8 cellular contexts compared by ENCODE assay signal in genomic region chr10:97686962-97687784, GRCh38. TPM values are rescaled to one million over a fixed set of nuclear protein-coding genes. Genes with fewer than 3 reads are reported as not detected.
DNase-seq lines count a peak whose midpoint lies in the region; ATAC-seq and TF ChIP-seq lines count a peak whose summit lies in the region.

AVPI1 (minus strand) TSS chr10:97687241; CDS start chr10:97679905, 7,336 bp downstream.

- H3K27me3 ChIP-seq in breast epithelium (no peaks in the 10 kb centered on the region), iPS-20b (ENCODE audit: insufficient read depth, low read length) (peaks cover 19% of the 10 kb centered on the region)

- H3K4me1 ChIP-seq in breast epithelium (peaks cover 10 to 20% of the 10 kb centered on the region in 2 donors), iPS-20b (ENCODE audit: insufficient read depth, low read length) (peaks cover 5% of the 10 kb centered on the region; the same call in 1 of the 2 replicates)

- TF ChIP-seq POLR2A in breast epithelium (IDR thresholded peaks at IDR 0.05) = peak; percentile 85

- no peaks in the 10 kb centered on the region for H3K36me3 ChIP-seq in breast epithelium
- H3K36me3 ChIP-seq in iPS-20b (ENCODE audit: insufficient read depth, low read depth, low read length) = no peaks in the 10 kb centered on the region

- TF ChIP-seq CTCF in AG04449 (IDR thresholded peaks at IDR 0.05; ENCODE audit: insufficient read depth, low read length, missing control alignments) = no peak
- TF ChIP-seq CTCF in VCaP (conservative IDR thresholded peaks at IDR 0.05) = no peak
- no peak for TF ChIP-seq CTCF in breast epithelium (IDR thresholded peaks at IDR 0.05)

- intact Hi-C loops in breast epithelium (cut with DNase I; ENCODE audit: low total_unique reads) = no loop called here

- no peaks in the 10 kb centered on the region for H3K9me3 ChIP-seq in breast epithelium
- no peaks in the 10 kb centered on the region for H3K9me3 ChIP-seq in iPS-20b (ENCODE audit: insufficient read depth, low read depth, low read length)

- CTCF ChIA-PET in AG04449 (lab: Yijun Ruan, JAX) = interaction anchor here (0.8 to 11.6 kb wide), 12 partner anchors 11 to 102 kb away, joined by 3 to 305 read pairs (median 14); partner anchors contain the start of genes MARVELD1 and ZFYVE27

- DNase-seq in AG04449 (ENCODE audit: low read depth, low spot score) = peak; percentile 82
- peak; percentile 98 for DNase-seq in NCI-H2196 (lab: John Stamatoyannopoulos, UW; ENCODE audit: unreplicated experiment)
- DNase-seq in breast epithelium (ENCODE audit: low spot score in 2 of 2) = peak; percentile 98

- ATAC-seq in GM18873 (IDR thresholded peaks at IDR 0.05; ENCODE audit: low FRiP score, unreplicated experiment) (peak; percentile 92), HG03135 (IDR thresholded peaks at IDR 0.05; ENCODE audit: unreplicated experiment) (peak; percentile 83)

- H3K9ac ChIP-seq in iPS-20b (ENCODE audit: low read depth, low read length) = peak within 1 kb of the TSS; percentile 87

- H3K27ac ChIP-seq in VCaP (peak within 1 kb of the TSS; percentile 65), breast epithelium (peak within 1 kb of the TSS; percentile 92 to 97), iPS-20b (ENCODE audit: low read length) (peak within 1 kb of the TSS; percentile 86), skin epidermis (peak within 1 kb of the TSS in 20 of 21 experiments; percentile 70 to 97 (median 84))

- H3K4me3 ChIP-seq in AG04449 (ENCODE audit: low read depth, low read length) = peak within 1 kb of the TSS; percentile 82
- peak within 1 kb of the TSS; percentile 66 to 89 (median 71) for H3K4me3 ChIP-seq in breast epithelium
- peak within 1 kb of the TSS; percentile 88 for H3K4me3 ChIP-seq in iPS-20b (ENCODE audit: low read length)
- peak within 1 kb of the TSS; percentile 46 to 82 (median 67) for H3K4me3 ChIP-seq in skin epidermis

- POLR2A ChIA-PET in AG04449 (lab: Yijun Ruan, JAX) = interaction anchor here (0.6 to 4.3 kb wide), 14 partner anchors 9 to 144 kb away, joined by 3 to 46 read pairs (median 4); partner anchors contain the start of genes MARVELD1, PI4K2A and ZFYVE27

RNA-seq across cellular contexts. Expression of gene AVPI1, which starts in this region (rescaled TPM):
- total RNA-seq in breast epithelium = 10 to 100 TPM; 23.9 to 42.4 (median 39.0) TPM

Comparison
In these comparisons a context has a peak if more than half of its experiments do, and no peak if none do; other contexts are left out.
1. Peak in every context shown above with its lines: DNase-seq, ATAC-seq, H3K4me3 ChIP-seq and H3K27ac ChIP-seq.